21 cellular contexts compared by ENCODE assay signal in genomic region chr12:108185002-108185401, GRCh38. TPM values are rescaled to one million over a fixed set of nuclear protein-coding genes. Genes with fewer than 3 reads are reported as not detected.
DNase-seq lines count a peak whose midpoint lies in the region; ATAC-seq, FAIRE-seq and TF ChIP-seq lines count a peak whose summit lies in the region.
"Had no signal": no experiment of that assay in that cellular context is flagged by ENCODE, and none has a peak within 500 bp of the region (broad histone marks: within the 10 kb centered on the region; RNA-seq: fewer than 3 reads in every experiment).

No MANE protein-coding gene starts in this region.

- no peaks in the 10 kb centered on the region for H3K27me3 ChIP-seq in hepatocyte
- peaks cover 0 to 8% of the 10 kb centered on the region in 2 experiments; a peak in 2 of 5 replicates for H3K27me3 ChIP-seq in HepG2 (ENCODE audit: control insufficient read depth in 1 of 2, insufficient read depth in 2 of 2, low read length in 2 of 2)
- no peaks in the 10 kb centered on the region for H3K27me3 ChIP-seq in thyroid gland
- H3K27me3 ChIP-seq in neural progenitor cell: no peaks in the 10 kb centered on the region

- in situ Hi-C loops in HepG2 (cut with HindIII; ENCODE audit: extremely low pct_ligation_motif_present, low pct_unique_long_range_greater_than_20kb): loop anchor here (25.0 kb wide), 1 partner anchor 198 kb away; no protein-coding TSS in a partner anchor

- H3K4me1 Mint-ChIP-seq in neural progenitor cell: peaks cover 7% of the 10 kb centered on the region
- H3K4me1 Mint-ChIP-seq: CD4-positive, alpha-beta memory T cell had no signal

- H3K9me2 ChIP-seq in hepatocyte (replicated peaks; ENCODE audit: insufficient read depth): no peaks in the 10 kb centered on the region

- DNase-seq in hepatocyte (ENCODE audit: low spot score) (peak; percentile 17), HepG2 (ENCODE audit: low spot score) (peak; percentile 11), thyroid gland (peak; percentile 65 to 72), neural progenitor cell (ENCODE audit: low spot score) (no peak)
- DNase-seq: C1 segment of cervical spinal cord; Calu3; CD4-positive, alpha-beta memory T cell; COR-L47; DMS53; DMS79 treated with DMSO at 0.1 percent for 48 hours; GF-D8; GM23248; H7; HCEC 1CT had no signal

- peaks cover 2% of the 10 kb centered on the region for H3K27me3 Mint-ChIP-seq in neural progenitor cell (ENCODE audit: insufficient read depth, low read depth)

- BruUV-seq in HepG2 (replicated peaks; lab: Mats Ljungman, UMichigan): no TSS peak

- TF ChIP-seq CTCF in hepatocyte (IDR thresholded peaks at IDR 0.05; ENCODE audit: poor library complexity): no peak
- no peak for TF ChIP-seq CTCF in HepG2 (CRISPR knock-in tag; IDR thresholded peaks at IDR 0.05)
- TF ChIP-seq CTCF in thyroid gland (IDR thresholded peaks at IDR 0.05): peak in 2 of 6 experiments; percentile 27 to 44
- no peak for TF ChIP-seq CTCF in neural progenitor cell (IDR thresholded peaks at IDR 0.05)

- H3K4me3 ChIP-seq in hepatocyte (no peak overlapping the region), HepG2 (replicated peaks in 1 of 3; ENCODE audit: insufficient read depth in 1 of 3, low read depth in 2 of 3, low read length in 3 of 3) (no peak overlapping the region), thyroid gland (replicated peaks in 1 of 3) (no peak overlapping the region), neural progenitor cell (no peak overlapping the region)
- H3K4me3 ChIP-seq: GM23248 had no signal

- CTCF ChIA-PET in HepG2 (lab: Yijun Ruan, JAX; ENCODE audit: low intra/inter-chr PET ratio, low total read pairs): no interaction called here

- H3K9ac ChIP-seq in HepG2 (ENCODE audit: insufficient read depth, low read depth, low read length) (no peak overlapping the region), neural progenitor cell (no peak overlapping the region)
- H3K9ac ChIP-seq: GM23248 had no signal

- H4K20me1 ChIP-seq in hepatocyte (ENCODE audit: insufficient read depth, poor library complexity, severe bottlenecking): no peaks in the 10 kb centered on the region
- no peaks in the 10 kb centered on the region for H4K20me1 ChIP-seq in HepG2 (ENCODE audit: insufficient read depth, low read length)
- no peaks in the 10 kb centered on the region for H4K20me1 ChIP-seq in neural progenitor cell (ENCODE audit: low read depth)

- H3F3A ChIP-seq in neural progenitor cell (ENCODE audit: low read depth): no peaks in the 10 kb centered on the region

- H3K27ac Mint-ChIP-seq in neural progenitor cell: no peak overlapping the region
- H3K27ac Mint-ChIP-seq: CD4-positive, alpha-beta memory T cell had no signal

- H3K9me3 ChIP-seq in hepatocyte (ENCODE audit: low read depth): no peaks in the 10 kb centered on the region
- H3K9me3 ChIP-seq in HepG2 (ENCODE audit: low read length): no peaks in the 10 kb centered on the region
- no peaks in the 10 kb centered on the region for H3K9me3 ChIP-seq in thyroid gland
- no peaks in the 10 kb centered on the region for H3K9me3 ChIP-seq in neural progenitor cell (ENCODE audit: low read depth)

- H3K36me3 ChIP-seq in hepatocyte (replicated peaks; ENCODE audit: insufficient read depth, low read depth) (no peaks in the 10 kb centered on the region), HepG2 (replicated peaks in 1 of 2; ENCODE audit: control insufficient read depth in 1 of 2, insufficient read depth in 2 of 2, low read length in 2 of 2) (no peaks in the 10 kb centered on the region), thyroid gland (no peaks in the 10 kb centered on the region), neural progenitor cell (no peaks in the 10 kb centered on the region)

- no peak for TF ChIP-seq RAD21 in HepG2 (CRISPR knock-in tag; IDR thresholded peaks at IDR 0.05)

- no peak overlapping the region for H3K4me3 Mint-ChIP-seq in neural progenitor cell
- H3K4me3 Mint-ChIP-seq: CD4-positive, alpha-beta memory T cell had no signal

- FAIRE-seq in HepG2 (lab: Jason Lieb, UNC): no peak
- FAIRE-seq: GM12892, H1 had no signal

- H3K4me1 ChIP-seq in hepatocyte (ENCODE audit: insufficient read depth) (no peaks in the 10 kb centered on the region), HepG2 (ENCODE audit: insufficient read depth, low read length) (peaks cover 10% of the 10 kb centered on the region), thyroid gland (peaks cover 54 to 55% of the 10 kb centered on the region in 2 donors), neural progenitor cell (no peaks in the 10 kb centered on the region)

- H2AFZ ChIP-seq in hepatocyte (no peak overlapping the region), HepG2 (ENCODE audit: low read length) (no peak overlapping the region), neural progenitor cell (replicated peaks) (no peak overlapping the region)
- H2AFZ ChIP-seq: GM23248 had no signal

- WGBS in hepatocyte (ENCODE audit: low lambda C conversion rate, missing lambda C conversion rate): 71% methylated on average over 1 of the region's 1 CpG
- WGBS in HepG2 (ENCODE audit: low lambda C conversion rate): no CpG with 5 or more reads among the region's 1 CpG
- WGBS in thyroid gland, 2 donors: 29 to 33% methylated on average over 1 of the region's 1 CpG

- H3K36me3 Mint-ChIP-seq in neural progenitor cell: no peaks in the 10 kb centered on the region
- H3K36me3 Mint-ChIP-seq: CD4-positive, alpha-beta memory T cell had no signal

- H3K4me2 ChIP-seq in hepatocyte: no peak overlapping the region
- no peak overlapping the region for H3K4me2 ChIP-seq in HepG2 (ENCODE audit: low read depth, low read length)
- no peak overlapping the region for H3K4me2 ChIP-seq in neural progenitor cell

- H3K79me2 ChIP-seq in hepatocyte (no peaks in the 10 kb centered on the region), HepG2 (ENCODE audit: insufficient read depth, low read length) (no peaks in the 10 kb centered on the region), neural progenitor cell (ENCODE audit: low read depth) (no peaks in the 10 kb centered on the region)

- TF ChIP-seq EP300 in HepG2 (IDR thresholded peaks at IDR 0.05; ENCODE audit: low read depth in 2 of 2, low read length in 2 of 2) (no peak), HepG2 (CRISPR knock-in tag; IDR thresholded peaks at IDR 0.05; ENCODE audit: borderline replicate concordance) (no peak)

- ATAC-seq in HepG2 (peak; percentile 60), GM19395 (IDR thresholded peaks at IDR 0.05; ENCODE audit: unreplicated experiment) (no peak), HG03432 (IDR thresholded peaks at IDR 0.05; ENCODE audit: unreplicated experiment) (no peak)

- no peaks in the 10 kb centered on the region for H3K9me3 Mint-ChIP-seq in neural progenitor cell

- H3K27ac ChIP-seq in hepatocyte (no peak overlapping the region), HepG2 (ENCODE audit: extremely low read length, insufficient read depth, low read length) (no peak overlapping the region), thyroid gland (peak overlapping the region; percentile 83 to 93 (median 87)), neural progenitor cell (no peak overlapping the region)
- H3K27ac ChIP-seq: GM23248 had no signal

- intact Hi-C loops in HepG2 (cut with micrococcal nuclease; ENCODE audit: unreplicated experiment): no loop called here
- intact Hi-C loops in thyroid gland (cut with DNase I): no loop called here

- TF ChIP-seq POLR2A in HepG2 (IDR thresholded peaks at IDR 0.05; ENCODE audit: insufficient read depth in 1 of 2, low read depth in 2 of 2, low read length in 2 of 2) (no peak), thyroid gland (IDR thresholded peaks at IDR 0.05) (peak in 1 of 2 donors; percentile 36)

- POLR2A ChIA-PET in HepG2 (lab: Yijun Ruan, JAX): no interaction called here

TF ChIP-seq in HepG2, 621 proteins besides CTCF, POLR2A, EP300 and RAD21:
- TF ChIP-seq HNF4A (CRISPR knock-in tag; IDR thresholded peaks at IDR 0.05) (peak; percentile 41; the same call in 1 of the 2 replicates), ATAD3A (CRISPR knock-in tag; IDR thresholded peaks at IDR 0.05) (no peak)

RNA-seq across cellular contexts. Expression of gene WSCD2, which starts 55.9 kb away (rescaled TPM):
- total RNA-seq in hepatocyte: 3.8 and 4.2 TPM in 2 replicates
- polyA plus RNA-seq in hepatocyte: 2.1 and 4.3 TPM in 2 replicates
- not detected in 2 replicates for total RNA-seq in HepG2 (2016; rRNA removed; fragmentation: Illumina TruSeq; extraction: Trizol)
- not detected in 2 replicates for total RNA-seq in HepG2 (2016; cell fraction: cytosol; rRNA removed; fragmentation: Illumina TruSeq; extraction: Trizol; ENCODE audit: low read depth)
- total RNA-seq in HepG2 (2016; cell fraction: insoluble cytoplasmic fraction; rRNA removed; fragmentation: Illumina TruSeq; extraction: Trizol): not detected in 2 replicates
- not detected in 2 replicates for total RNA-seq in HepG2 (2016; cell fraction: membrane; rRNA removed; fragmentation: Illumina TruSeq; extraction: Trizol)
- total RNA-seq in HepG2 (2016; cell fraction: nucleus; rRNA removed; fragmentation: Illumina TruSeq; extraction: Trizol): not detected in 2 replicates
- not detected in 2 replicates for polyA plus RNA-seq in HepG2 (2011; rRNA removed)
- polyA plus RNA-seq in HepG2 (2011; cell fraction: cytosol; rRNA removed): not detected in 2 replicates
- polyA plus RNA-seq in HepG2 (2011; cell fraction: nucleus; rRNA removed): not detected in 2 replicates
- not detected in 2 replicates for polyA plus RNA-seq in HepG2 (2012)
- polyA plus RNA-seq in HepG2 (2016; cell fraction: cytosol; fragmentation: Illumina TruSeq; extraction: Trizol; ENCODE audit: low read depth): not detected in 2 replicates
- polyA plus RNA-seq in HepG2 (2016; cell fraction: insoluble cytoplasmic fraction; fragmentation: Illumina TruSeq; extraction: Trizol; ENCODE audit: low read depth): not detected in 2 replicates
- not detected in 2 replicates for polyA plus RNA-seq in HepG2 (2016; cell fraction: membrane; fragmentation: Illumina TruSeq; extraction: Trizol; ENCODE audit: low read depth)
- polyA plus RNA-seq in HepG2 (2016; cell fraction: nucleus; fragmentation: Illumina TruSeq; extraction: Trizol; ENCODE audit: insufficient read depth, low read depth): not detected in 2 replicates
- not detected in 2 replicates for polyA minus RNA-seq in HepG2 (2011; rRNA and poly(A)+ RNA removed; ENCODE audit: low replicate concordance)
- not detected in 2 replicates for polyA minus RNA-seq in HepG2 (2011; cell fraction: cytosol; rRNA and poly(A)+ RNA removed)
- polyA minus RNA-seq in HepG2 (2011; cell fraction: nucleus; rRNA and poly(A)+ RNA removed): not detected in 2 replicates
- total RNA-seq in thyroid gland: 100 to 1,000 TPM in 1 of 4 donors, 10 to 100 TPM in 3; 35.5 to 117 (median 81.4) TPM
- 3.0 and 6.6 TPM in 2 replicates for total RNA-seq in neural progenitor cell (ENCODE audit: low replicate concordance)
- total RNA-seq: A172; A673; Calu3; CD4-positive, alpha-beta memory T cell; GM23248 had no signal
- polyA plus RNA-seq: BJ; CD4-positive, alpha-beta memory T cell; GM23248 had no signal

Comparison
In these comparisons a context has a peak if more than half of its experiments do, and no peak if none do; other contexts are left out.
1. H3K27ac ChIP-seq: peak in thyroid gland (3 of 3); none in hepatocyte (single experiment), HepG2 (single experiment) and neural progenitor cell (single experiment).